Comparison of ENCODE assay signal across 22 cellular contexts in genomic region chr11:107848345-107848744, GRCh38.
"Had no signal": no experiment of that assay in that cellular context is flagged by ENCODE, and none has a peak within 500 bp of the region (broad histone marks: within the 10 kb centered on the region; RNA-seq: fewer than 3 reads in every experiment).

No MANE protein-coding gene starts in this region.

- H3K4me1 ChIP-seq: lower lobe of right lung, tibial nerve, uterus had no signal

- ATAC-seq: left colon; lower lobe of right lung; stimulated activated naive CD8-positive, alpha-beta T cell treated with anti-CD3 and anti-CD28 coated beads, Interleukin-15, Interleukin-2, amounts not matched to agents 100 U/mL and 50 U/mL, for 24 hours had no signal

- DNase-seq: activated B cell treated with CpG ODN at 0.5 μM for 24 hours; activated CD4-positive, alpha-beta memory T cell treated with anti-CD3 and anti-CD28 coated beads for 36 hours; activated CD4-positive, alpha-beta T cell treated with anti-CD3 and anti-CD28 coated beads for 4 hours; activated naive CD4-positive, alpha-beta T cell treated with anti-CD3 and anti-CD28 coated beads, Interleukin-2, amount 10 ng/mL, durations not matched to agents 7 days and 5 days; activated T-cell treated with anti-CD3 and anti-CD28 coated beads, Interleukin-2, amount 50 U/mL, for 1 hour; aorta; brain microvascular endothelial cell; central memory CD4-positive, alpha-beta T cell; erythroblast; hypothalamus; islet precursor cell; left colon; lower lobe of right lung; midbrain; nucleus accumbens; retina; spleen; stimulated activated CD4-positive, alpha-beta T cell treated with anti-CD3 and anti-CD28 coated beads, Interleukin-4, amount 100 ng/mL, for 4 hours; stimulated activated naive CD8-positive, alpha-beta T cell treated with anti-CD3 and anti-CD28 coated beads, Interleukin-15, Interleukin-2, amounts not matched to agents 100 U/mL and 50 U/mL, for 24 hours; uterus had no signal

- H3K9me3 ChIP-seq: lower lobe of right lung, spleen, tibial nerve, uterus had no signal

- H3K36me3 ChIP-seq: brain microvascular endothelial cell, lower lobe of right lung, spleen, tibial nerve, uterus had no signal

- H3K27ac ChIP-seq: brain microvascular endothelial cell, coronary artery, lower lobe of right lung, spleen, tibial nerve, uterus had no signal

- H3K27me3 ChIP-seq: brain microvascular endothelial cell, spleen, tibial nerve, uterus had no signal

- H3K4me3 ChIP-seq: coronary artery, lower lobe of right lung, spleen, tibial nerve, uterus had no signal
